10 cellular contexts compared by ENCODE assay signal in genomic region chr2:47033102-47033880, GRCh38.
A peak's percentile ranks its signal among the peaks of the same experiment; 100 is the strongest.
DNase-seq lines count a peak whose midpoint lies in the region; ATAC-seq and TF ChIP-seq lines count a peak whose summit lies in the region.
"Had no signal": no experiment of that assay in that cellular context is flagged by ENCODE, and none has a peak within 500 bp of the region (broad histone marks: within the 10 kb centered on the region; RNA-seq: fewer than 3 reads in every experiment).

No MANE protein-coding gene starts in this region.

- DNase-seq in AG10803 (ENCODE audit: low read depth): peak; percentile 55
- DNase-seq in coronary artery (ENCODE audit: low spot score): no peak
- no peak for DNase-seq in nephron progenitor cell
- DNase-seq in Karpas-422: no peak
- no peak for DNase-seq in activated CD4-positive, alpha-beta T cell treated with anti-CD3 and anti-CD28 coated beads, Interleukin-2, amount 50 U/mL, for 48 hours
- DNase-seq: naive thymus-derived CD4-positive, alpha-beta T cell had no signal

- H3K4me3 ChIP-seq in AG10803 (ENCODE audit: low read length) (peak overlapping the region; percentile 16; the same call in 1 of the 2 replicates), coronary artery (peak overlapping the region; percentile 51), Karpas-422 (ENCODE audit: low read length) (no peak overlapping the region)

- peaks cover 27 to 35% (median 32%) of the 10 kb centered on the region in 3 donors for H3K4me1 Mint-ChIP-seq in IgD-negative memory B cell
- peaks cover 72% of the 10 kb centered on the region for H3K4me1 Mint-ChIP-seq in nephron progenitor cell

- H3K4me2 ChIP-seq in Karpas-422 (ENCODE audit: low read depth, low read length, poor library complexity, severe bottlenecking): no peak overlapping the region
- H3K4me2 ChIP-seq: KMS-11 had no signal

- H3K4me3 Mint-ChIP-seq in IgD-negative memory B cell: peak overlapping the region in 1 of 4 donors; percentile 79
- H3K4me3 Mint-ChIP-seq in nephron progenitor cell: no peak overlapping the region
- H3K4me3 Mint-ChIP-seq: naive thymus-derived CD4-positive, alpha-beta T cell had no signal

- peaks cover 43% of the 10 kb centered on the region for H3K36me3 ChIP-seq in Karpas-422 (ENCODE audit: insufficient read depth, low read length)

- ATAC-seq in GM19395 (IDR thresholded peaks at IDR 0.05; ENCODE audit: unreplicated experiment) (no peak), HG02981 (IDR thresholded peaks at IDR 0.05; ENCODE audit: unreplicated experiment) (no peak)

- H3K27me3 ChIP-seq in Karpas-422 (ENCODE audit: low read length): no peaks in the 10 kb centered on the region

- no peaks in the 10 kb centered on the region for H3K9me2 ChIP-seq in Karpas-422 (replicated peaks; ENCODE audit: insufficient read depth, low read length)

- peaks cover 3% of the 10 kb centered on the region; the same call in 1 of the 2 replicates for H3K79me2 ChIP-seq in Karpas-422 (ENCODE audit: low read length)

- peaks cover 13% of the 10 kb centered on the region for H4K20me1 ChIP-seq in Karpas-422 (ENCODE audit: insufficient read depth, low read depth, low read length)

- H3K27ac Mint-ChIP-seq in IgD-negative memory B cell (peak overlapping the region; percentile 59 to 71 (median 63)), nephron progenitor cell (peak overlapping the region; percentile 100)

- H3K27ac ChIP-seq in coronary artery: peak overlapping the region; percentile 91 to 99
- H3K27ac ChIP-seq in Karpas-422 (ENCODE audit: low read length): no peak overlapping the region
- H3K27ac ChIP-seq: KMS-11 had no signal

- H3K27me3 Mint-ChIP-seq in IgD-negative memory B cell: no peaks in the 10 kb centered on the region
- H3K27me3 Mint-ChIP-seq in nephron progenitor cell (ENCODE audit: low read depth, poor library complexity): no peaks in the 10 kb centered on the region
- H3K27me3 Mint-ChIP-seq: naive thymus-derived CD4-positive, alpha-beta T cell had no signal

- no peaks in the 10 kb centered on the region for H3K4me1 ChIP-seq in Karpas-422 (ENCODE audit: low read length)

- TF ChIP-seq CTCF in AG10803 (conservative IDR thresholded peaks at IDR 0.05; ENCODE audit: low read length) (no peak), coronary artery (IDR thresholded peaks at IDR 0.05) (no peak), nephron progenitor cell (IDR thresholded peaks at IDR 0.05) (no peak)

- H3K9ac ChIP-seq in Karpas-422 (ENCODE audit: low read length): no peak overlapping the region
- H3K9ac ChIP-seq: KMS-11 had no signal

- no peaks in the 10 kb centered on the region for H3K9me3 ChIP-seq in Karpas-422 (ENCODE audit: low read length)

- H2AFZ ChIP-seq in Karpas-422 (ENCODE audit: low read length): no peak overlapping the region

- H3K36me3 Mint-ChIP-seq in IgD-negative memory B cell: no peaks in the 10 kb centered on the region
- H3K36me3 Mint-ChIP-seq in nephron progenitor cell (ENCODE audit: low read depth): no peaks in the 10 kb centered on the region

- H3K9me3 Mint-ChIP-seq in IgD-negative memory B cell (no peaks in the 10 kb centered on the region), nephron progenitor cell (no peaks in the 10 kb centered on the region)
- H3K9me3 Mint-ChIP-seq: naive thymus-derived CD4-positive, alpha-beta T cell had no signal
